Comparison of ENCODE assay signal across 8 cellular contexts in the genomic region with DNA sequence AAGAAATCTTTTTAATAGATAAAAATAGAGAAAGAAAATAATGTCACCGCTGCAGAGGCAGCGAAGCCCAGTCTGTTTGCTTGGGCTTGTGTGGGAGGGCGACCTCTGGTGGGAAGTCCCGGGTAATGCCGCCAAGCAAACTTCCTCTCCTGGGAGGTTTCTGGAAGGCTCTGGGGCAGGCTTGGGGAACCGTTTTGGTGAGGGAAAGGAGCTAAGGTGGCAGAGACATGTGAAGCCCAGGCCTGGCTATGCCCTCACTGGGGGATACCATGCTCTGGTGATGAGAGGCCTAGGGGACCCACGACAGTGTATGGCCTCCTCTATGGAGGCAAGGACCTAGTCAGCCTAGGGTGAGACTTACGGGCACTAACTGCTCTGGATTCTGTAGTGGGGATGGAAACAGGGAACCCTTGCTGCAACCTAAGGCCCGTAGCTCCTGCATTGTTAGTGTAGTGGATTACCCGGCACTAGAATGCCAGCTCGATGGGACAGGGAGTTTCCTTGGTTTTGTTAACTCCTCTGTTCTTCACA.
DNase-seq lines count a peak whose midpoint lies in the region; ATAC-seq and TF ChIP-seq lines count a peak whose summit lies in the region.

No MANE protein-coding gene starts in this region.

- intact Hi-C loops in PC-9 (cut with micrococcal nuclease; ENCODE audit: unreplicated experiment) (loop anchor here (1.0 to 2.0 kb wide), 3 partner anchors 267 to 634 kb away; no protein-coding TSS in a partner anchor), heart left ventricle (cut with DNase I) (loop anchor here (1.0 to 10.0 kb wide), 14 partner anchors 112 to 968 kb away; partner anchors contain the start of gene ZNF503 (in 5 of the 10)), psoas muscle (cut with DNase I) (loop anchor here (2.0 to 10.0 kb wide), 4 partner anchors 109 to 639 kb away; partner anchors contain the start of gene ZNF503 (in 1 of the 2))

- ATAC-seq in GM18868 (IDR thresholded peaks at IDR 0.05; ENCODE audit: unreplicated experiment): peak; percentile 76
- ATAC-seq in HG03442 (IDR thresholded peaks at IDR 0.05; ENCODE audit: unreplicated experiment): peak; percentile 77
- ATAC-seq in heart left ventricle: peak; percentile 79 to 94 (median 90)
- peak; percentile 84 to 97 (median 88) for ATAC-seq in psoas muscle
- ATAC-seq in HG02840 (IDR thresholded peaks at IDR 0.05; ENCODE audit: low FRiP score, unreplicated experiment): no peak

- H3K27me3 ChIP-seq in PC-9 (ENCODE audit: insufficient read depth, low read depth): no peaks in the 10 kb centered on the region
- H3K27me3 ChIP-seq in adipocyte (replicated peaks; ENCODE audit: control insufficient read depth, insufficient read depth, low read length): no peaks in the 10 kb centered on the region
- H3K27me3 ChIP-seq in heart left ventricle: no peaks in the 10 kb centered on the region
- H3K27me3 ChIP-seq in psoas muscle (ENCODE audit: insufficient read depth in 3 of 3, low read length in 2 of 3): no peaks in the 10 kb centered on the region

- DNase-seq in C1 segment of cervical spinal cord (lab: John Stamatoyannopoulos, UW): peak in 12 of 14 donors; percentile 10 to 77 (median 55)
- DNase-seq in PC-9: peak in 1 of 2 experiments; percentile 49
- peak; percentile 83 for DNase-seq in adipocyte (ENCODE audit: low read depth)
- peak; percentile 72 to 86 (median 74) for DNase-seq in heart left ventricle
- DNase-seq in psoas muscle: peak; percentile 72 to 82

- H3F3A ChIP-seq in PC-9 (ENCODE audit: insufficient read depth, low read depth): no peaks in the 10 kb centered on the region

- H3K27ac ChIP-seq in PC-9 (no peak overlapping the region), heart left ventricle (peak overlapping the region in 1 of 12 donors; percentile 14), psoas muscle (no peak overlapping the region)

- H3K4me3 ChIP-seq in PC-9 (no peak overlapping the region), adipocyte (ENCODE audit: low read length) (no peak overlapping the region), heart left ventricle (peak overlapping the region in 6 of 12 donors; percentile 25 to 49 (median 38)), psoas muscle (peak overlapping the region; percentile 49)

- no peak overlapping the region for H2AFZ ChIP-seq in PC-9

- no peaks in the 10 kb centered on the region for H3K9me2 ChIP-seq in PC-9 (ENCODE audit: insufficient read depth)

- no peak for TF ChIP-seq POLR2A in heart left ventricle (IDR thresholded peaks at IDR 0.05)

- 38 to 41% (median 40%) methylated on average over 11 of the region's 11 CpGs for WGBS in heart left ventricle, 4 donors
- WGBS in psoas muscle, 3 donors: 37 to 40% (median 40%) methylated on average over 11 of the region's 11 CpGs

- H3K4me1 ChIP-seq in PC-9 (replicated peaks; ENCODE audit: insufficient read depth): no peaks in the 10 kb centered on the region
- peaks cover 40% of the 10 kb centered on the region for H3K4me1 ChIP-seq in adipocyte (ENCODE audit: control insufficient read depth, insufficient read depth, low read length)
- peaks cover 0 to 19% (median 7%) of the 10 kb centered on the region in 12 donors for H3K4me1 ChIP-seq in heart left ventricle
- H3K4me1 ChIP-seq in psoas muscle: peaks cover 3% of the 10 kb centered on the region

- no TSS peak for BruUV-seq in PC-9 (replicated peaks; lab: Mats Ljungman, UMichigan)

- CTCF ChIA-PET in PC-9 (lab: Charles Lee): no interaction called here

- H3K36me3 ChIP-seq in PC-9 (ENCODE audit: low read depth) (no peaks in the 10 kb centered on the region), adipocyte (ENCODE audit: control insufficient read depth, insufficient read depth, low read length, severe bottlenecking) (no peaks in the 10 kb centered on the region), heart left ventricle (peaks cover 0 to 8% (median 0%) of the 10 kb centered on the region in 9 donors), psoas muscle (ENCODE audit: insufficient read depth in 1 of 2, low read depth in 1 of 2) (no peaks in the 10 kb centered on the region)

- no peak overlapping the region for H3K4me2 ChIP-seq in PC-9

- H3K9ac ChIP-seq in adipocyte (ENCODE audit: low read length): peak overlapping the region; percentile 35

- POLR2A ChIA-PET in PC-9 (lab: Charles Lee; ENCODE audit: unreplicated experiment): no interaction called here

- no peaks in the 10 kb centered on the region for H4K20me1 ChIP-seq in PC-9 (ENCODE audit: insufficient read depth)

- no peaks in the 10 kb centered on the region for H3K79me2 ChIP-seq in PC-9 (ENCODE audit: low read depth)

- H3K9me3 ChIP-seq in PC-9 (ENCODE audit: insufficient read depth, low read depth): no peaks in the 10 kb centered on the region
- peaks cover 13% of the 10 kb centered on the region for H3K9me3 ChIP-seq in adipocyte (ENCODE audit: control insufficient read depth, low read length)
- H3K9me3 ChIP-seq in heart left ventricle: peaks cover 0 to 15% (median 4%) of the 10 kb centered on the region in 12 donors
- peaks cover 8% of the 10 kb centered on the region for H3K9me3 ChIP-seq in psoas muscle

- TF ChIP-seq CTCF in PC-9 (conservative IDR thresholded peaks at IDR 0.05) (peak; percentile 91), heart left ventricle (IDR thresholded peaks at IDR 0.05) (peak; percentile 86 to 97 (median 94)), psoas muscle (IDR thresholded peaks at IDR 0.05) (peak; percentile 91)
